In genomic region chr18:33573193-33573592, GRCh38 we compare ENCODE assay signal across 1 cellular context.
TF ChIP-seq lines count a peak whose summit lies in the region.

No MANE protein-coding gene starts in this region.

TF ChIP-seq in HEK293, 187 proteins besides CTCF, POLR2A, EP300 and RAD21 (continued from another document and continues in another):
- TF ChIP-seq ZNF791 (tag by site-specific recombination; IDR thresholded peaks at IDR 0.05) = no peak
- no peak for TF ChIP-seq REPIN1 (tag by site-specific recombination; IDR thresholded peaks at IDR 0.05; ENCODE audit: low read depth)
- no peak for TF ChIP-seq AEBP2 (tag by site-specific recombination; IDR thresholded peaks at IDR 0.05; ENCODE audit: borderline replicate concordance)
- TF ChIP-seq ZNF514 (tag by site-specific recombination; IDR thresholded peaks at IDR 0.05) = no peak
- TF ChIP-seq ZBTB21 (tag by site-specific recombination; IDR thresholded peaks at IDR 0.05) = no peak
- no peak for TF ChIP-seq BCL11B (tag by site-specific recombination; IDR thresholded peaks at IDR 0.05; ENCODE audit: low read depth)
- TF ChIP-seq ZNF76 (tag by site-specific recombination; IDR thresholded peaks at IDR 0.05; ENCODE audit: borderline replicate concordance, low read depth) = no peak
- no peak for TF ChIP-seq ZNF785 (tag by site-specific recombination; IDR thresholded peaks at IDR 0.05)
- no peak for TF ChIP-seq MYNN (tag by site-specific recombination; IDR thresholded peaks at IDR 0.05; ENCODE audit: borderline replicate concordance)
- TF ChIP-seq ZNF544 (tag by site-specific recombination; IDR thresholded peaks at IDR 0.05) = no peak
- no peak for TF ChIP-seq SP2 (tag by site-specific recombination; IDR thresholded peaks at IDR 0.05)
- no peak for TF ChIP-seq ZSCAN30 (tag by site-specific recombination; IDR thresholded peaks at IDR 0.05)
- TF ChIP-seq ZNF776 (tag by site-specific recombination; IDR thresholded peaks at IDR 0.05; ENCODE audit: borderline replicate concordance) = no peak
- no peak for TF ChIP-seq ZFP69B (tag by site-specific recombination; IDR thresholded peaks at IDR 0.05)
- TF ChIP-seq SCRT2 (tag by site-specific recombination; IDR thresholded peaks at IDR 0.05) = no peak
- peak; percentile 98 for TF ChIP-seq SP7 (tag by site-specific recombination; IDR thresholded peaks at IDR 0.05)
- 0 out of 2 replicates have a peak, but pooled peaks have one; percentile 50 for TF ChIP-seq BCL11A (tag by site-specific recombination; IDR thresholded peaks at IDR 0.05; ENCODE audit: low read depth)
- no peak for TF ChIP-seq ZBTB10 (tag by site-specific recombination; IDR thresholded peaks at IDR 0.05)
- TF ChIP-seq ZBTB49 (tag by site-specific recombination; IDR thresholded peaks at IDR 0.05; ENCODE audit: low read depth) = no peak
- no peak for TF ChIP-seq ZNF175 (tag by site-specific recombination; IDR thresholded peaks at IDR 0.05)
- 0 out of 2 replicates have a peak, but pooled peaks have one; percentile 15 for TF ChIP-seq ZNF600 (tag by site-specific recombination; IDR thresholded peaks at IDR 0.05)
- no peak for TF ChIP-seq ZNF830 (tag by site-specific recombination; IDR thresholded peaks at IDR 0.05; ENCODE audit: low read depth)
- no peak for TF ChIP-seq ZFHX2 (tag by site-specific recombination; conservative IDR thresholded peaks at IDR 0.05)
- TF ChIP-seq ZNF513 (tag by site-specific recombination; IDR thresholded peaks at IDR 0.05) = no peak
- TF ChIP-seq FEZF1 (tag by site-specific recombination; IDR thresholded peaks at IDR 0.05) = peak; percentile 84
- TF ChIP-seq ZNF214 (tag by site-specific recombination; IDR thresholded peaks at IDR 0.05; ENCODE audit: borderline replicate concordance) = no peak
- no peak for TF ChIP-seq ZNF274 (IDR thresholded peaks at IDR 0.05; ENCODE audit: low read length)
- TF ChIP-seq ZNF274 (tag by site-specific recombination; IDR thresholded peaks at IDR 0.05; ENCODE audit: borderline replicate concordance) = no peak
- no peak for TF ChIP-seq ZNF16 (tag by site-specific recombination; IDR thresholded peaks at IDR 0.05; ENCODE audit: low read depth)
- TF ChIP-seq ZNF398 (tag by site-specific recombination; IDR thresholded peaks at IDR 0.05) = no peak
- peak; percentile 54; the same call in 1 of the 2 replicates for TF ChIP-seq TRIM28 (IDR thresholded peaks at IDR 0.05; ENCODE audit: borderline replicate concordance, low read length)
- TF ChIP-seq PRDM4 (tag by site-specific recombination; IDR thresholded peaks at IDR 0.05) = peak; percentile 76; the same call in 1 of the 2 replicates
- TF ChIP-seq PBX3 (CRISPR knock-in tag; IDR thresholded peaks at IDR 0.05) = no peak
- TF ChIP-seq PRDM1 (tag by site-specific recombination; IDR thresholded peaks at IDR 0.05) = peak; percentile 78
- TF ChIP-seq KLF8 (tag by site-specific recombination; IDR thresholded peaks at IDR 0.05) = 0 out of 2 replicates have a peak, but pooled peaks have one; percentile 16
- TF ChIP-seq PRDM6 (tag by site-specific recombination; IDR thresholded peaks at IDR 0.05) = peak; percentile 97
- TF ChIP-seq OVOL3 (tag by site-specific recombination; IDR thresholded peaks at IDR 0.05) = peak; percentile 85
- no peak for TF ChIP-seq ZNF37A (tag by site-specific recombination; IDR thresholded peaks at IDR 0.05)
- no peak for TF ChIP-seq ZSCAN5A (tag by site-specific recombination; IDR thresholded peaks at IDR 0.05)
- TF ChIP-seq ZNF704 (tag by site-specific recombination; IDR thresholded peaks at IDR 0.05) = no peak
- no peak for TF ChIP-seq HOXD13 (CRISPR knock-in tag; IDR thresholded peaks at IDR 0.05; ENCODE audit: borderline replicate concordance)
- peak; percentile 76; the same call in 1 of the 2 replicates for TF ChIP-seq OSR2 (tag by site-specific recombination; IDR thresholded peaks at IDR 0.05)
- no peak for TF ChIP-seq ZNF416 (tag by site-specific recombination; IDR thresholded peaks at IDR 0.05)
